Comparison of ENCODE assay signal across 8 cellular contexts in the genomic region with DNA sequence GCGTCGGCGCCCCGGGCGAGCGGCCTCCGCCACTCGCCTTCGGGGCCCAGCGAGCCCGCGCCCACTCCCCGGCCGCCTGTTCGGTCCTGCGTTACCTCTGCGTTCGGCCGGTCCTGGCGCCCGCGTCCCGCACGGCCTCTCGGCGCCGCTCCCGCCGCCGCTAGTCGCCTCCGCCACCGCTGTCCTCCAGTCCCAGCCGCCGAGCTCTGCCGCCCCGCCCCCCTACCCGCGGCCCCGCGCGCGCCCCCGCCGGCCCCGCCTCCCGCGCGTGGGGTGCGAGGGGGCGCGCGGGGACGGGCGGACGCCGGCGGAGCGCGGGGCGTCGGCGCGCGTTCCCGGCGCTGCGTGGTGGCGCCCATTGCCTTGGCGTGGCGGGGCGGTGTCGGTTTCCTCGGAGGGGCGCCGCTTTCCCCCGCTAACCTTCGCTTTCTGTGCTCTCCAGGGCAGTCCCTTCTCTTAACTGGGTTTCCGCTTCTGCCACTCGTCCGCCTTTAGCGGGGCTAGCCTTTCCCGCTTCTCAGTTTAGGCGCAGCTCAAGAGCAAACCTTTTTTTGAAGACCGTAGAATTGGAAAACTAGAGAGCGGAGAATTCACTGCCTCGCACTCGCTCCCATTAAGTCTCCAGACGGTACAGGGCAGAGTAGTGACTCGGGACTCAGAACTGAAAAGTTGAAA. TPM values are rescaled to one million over a fixed set of nuclear protein-coding genes. Genes with fewer than 3 reads are reported as not detected.
DNase-seq lines count a peak whose midpoint lies in the region; ATAC-seq and TF ChIP-seq lines count a peak whose summit lies in the region.

A gene with protein sequence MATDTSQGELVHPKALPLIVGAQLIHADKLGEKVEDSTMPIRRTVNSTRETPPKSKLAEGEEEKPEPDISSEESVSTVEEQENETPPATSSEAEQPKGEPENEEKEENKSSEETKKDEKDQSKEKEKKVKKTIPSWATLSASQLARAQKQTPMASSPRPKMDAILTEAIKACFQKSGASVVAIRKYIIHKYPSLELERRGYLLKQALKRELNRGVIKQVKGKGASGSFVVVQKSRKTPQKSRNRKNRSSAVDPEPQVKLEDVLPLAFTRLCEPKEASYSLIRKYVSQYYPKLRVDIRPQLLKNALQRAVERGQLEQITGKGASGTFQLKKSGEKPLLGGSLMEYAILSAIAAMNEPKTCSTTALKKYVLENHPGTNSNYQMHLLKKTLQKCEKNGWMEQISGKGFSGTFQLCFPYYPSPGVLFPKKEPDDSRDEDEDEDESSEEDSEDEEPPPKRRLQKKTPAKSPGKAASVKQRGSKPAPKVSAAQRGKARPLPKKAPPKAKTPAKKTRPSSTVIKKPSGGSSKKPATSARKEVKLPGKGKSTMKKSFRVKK (minus strand): TSS at position 208 of the 675 bp plus-strand sequence. CDS start 6,867 bp downstream, outside the sequence.

- peak within 1 kb of the TSS; percentile 99 for H3K27ac ChIP-seq in C4-2B

- ATAC-seq in GM19324 (IDR thresholded peaks at IDR 0.05; ENCODE audit: low FRiP score, unreplicated experiment), result peak; percentile 61
- ATAC-seq in HG03457 (IDR thresholded peaks at IDR 0.05; ENCODE audit: unreplicated experiment), result peak; percentile 35
- peak; percentile 65 for ATAC-seq in activated CD8-positive, alpha-beta T cell treated with anti-CD3 and anti-CD28 coated beads, Interleukin-2, amount 10 ng/mL, durations not matched to agents 7 days and 5 days

- H3K36me3 Mint-ChIP-seq in activated CD8-positive, alpha-beta T cell treated with anti-CD3 and anti-CD28 coated beads, Interleukin-2, amount 10 ng/mL, durations not matched to agents 7 days and 5 days (ENCODE audit: low read depth), result peaks cover 14% of the 10 kb centered on the region

- no peaks in the 10 kb centered on the region for H3K9me3 Mint-ChIP-seq in activated CD8-positive, alpha-beta T cell treated with anti-CD3 and anti-CD28 coated beads, Interleukin-2, amount 10 ng/mL, durations not matched to agents 7 days and 5 days (ENCODE audit: insufficient read depth)

- DNase-seq in NCI-H82 treated with DMSO at 0.1 percent for 48 hours (lab: John Stamatoyannopoulos, UW; ENCODE audit: unreplicated experiment) (peak; percentile 67), lung microvascular endothelial cell (ENCODE audit: low read depth in 2 of 2) (peak; percentile 68 to 81)
- peak; percentile 83 for DNase-seq in activated CD8-positive, alpha-beta T cell treated with anti-CD3 and anti-CD28 coated beads, Interleukin-2, amount 10 ng/mL, durations not matched to agents 7 days and 5 days
- DNase-seq in effector CD4-positive, alpha-beta T cell, result peak; percentile 74
- peak; percentile 77 to 78 (median 78) for DNase-seq in stimulated activated CD4-positive, alpha-beta T cell treated with anti-CD3 and anti-CD28 coated beads, TNF-alpha, amount 100 ng/mL, for 4 hours (ENCODE audit: low read depth in 3 of 3)

- peak within 1 kb of the TSS; percentile 91 for H3K4me3 Mint-ChIP-seq in activated CD8-positive, alpha-beta T cell treated with anti-CD3 and anti-CD28 coated beads, Interleukin-2, amount 10 ng/mL, durations not matched to agents 7 days and 5 days

- TF ChIP-seq CTCF in C4-2B (conservative IDR thresholded peaks at IDR 0.05), result 0 out of 2 replicates have a peak, but pooled peaks have one; percentile 3

- H3K27me3 Mint-ChIP-seq in activated CD8-positive, alpha-beta T cell treated with anti-CD3 and anti-CD28 coated beads, Interleukin-2, amount 10 ng/mL, durations not matched to agents 7 days and 5 days (ENCODE audit: low read depth), result no peaks in the 10 kb centered on the region

- peak within 1 kb of the TSS; percentile 97 for H3K27ac Mint-ChIP-seq in activated CD8-positive, alpha-beta T cell treated with anti-CD3 and anti-CD28 coated beads, Interleukin-2, amount 10 ng/mL, durations not matched to agents 7 days and 5 days

- CTCF ChIA-PET in activated CD8-positive, alpha-beta T cell treated with anti-CD3 and anti-CD28 coated beads, Interleukin-2, amount 10 ng/mL, durations not matched to agents 7 days and 5 days (lab: Charles Lee), result interaction anchor here (1.0 to 3.5 kb wide), 4 partner anchors 10 to 408 kb away, joined by 3 to 23 read pairs (median 8); no protein-coding TSS in a partner anchor

- POLR2A ChIA-PET in activated CD8-positive, alpha-beta T cell treated with anti-CD3 and anti-CD28 coated beads, Interleukin-2, amount 10 ng/mL, durations not matched to agents 7 days and 5 days (lab: Charles Lee), result interaction anchor here (0.6 to 3.2 kb wide), 32 partner anchors 11 to 1280 kb away, joined by 3 to 11 read pairs (median 4); a partner anchor contains a TSS

- H3K4me1 Mint-ChIP-seq in activated CD8-positive, alpha-beta T cell treated with anti-CD3 and anti-CD28 coated beads, Interleukin-2, amount 10 ng/mL, durations not matched to agents 7 days and 5 days (ENCODE audit: low read depth), result peaks cover 27% of the 10 kb centered on the region

RNA-seq across cellular contexts. Expression of the gene that starts here (rescaled TPM):
- 100 to 1,000 TPM; 316 to 324 TPM for total RNA-seq in activated CD8-positive, alpha-beta T cell treated with anti-CD3 and anti-CD28 coated beads, Interleukin-2, amount 10 ng/mL, durations not matched to agents 7 days and 5 days
- 142 and 193 TPM in 2 replicates for total RNA-seq in lung microvascular endothelial cell

Comparison
In these comparisons a context has a peak if more than half of its experiments do, and no peak if none do; other contexts are left out.
1. Peak in every context shown above with its lines: DNase-seq, ATAC-seq and H3K27ac ChIP-seq.